8 cellular contexts compared by ENCODE assay signal in genomic region chr20:31515775-31516107, GRCh38. TPM values are rescaled to one million over a fixed set of nuclear protein-coding genes. Genes with fewer than 3 reads are reported as not detected.
DNase-seq lines count a peak whose midpoint lies in the region; ATAC-seq, FAIRE-seq and TF ChIP-seq lines count a peak whose summit lies in the region.

No MANE protein-coding gene starts in this region.

- CTCF ChIA-PET in IMR-90 (lab: Yijun Ruan, JAX) = interaction anchor here (0.9 kb wide), 1 partner anchor 181 kb away, joined by 3 read pairs; no protein-coding TSS in a partner anchor
- CTCF ChIA-PET in naive thymus-derived CD4-positive, alpha-beta T cell (lab: Charles Lee) = interaction anchor here (1.9 kb wide), 1 partner anchor 97 kb away, joined by 6 read pairs; no protein-coding TSS in a partner anchor

- 0 out of 2 replicates have a peak overlapping the region, but pooled peaks have one; percentile 93 for H3K4ac ChIP-seq in IMR-90 (ENCODE audit: low read depth, low read length)

- H2BK15ac ChIP-seq in IMR-90 (ENCODE audit: low read depth, low read length) = no peak overlapping the region

- peak overlapping the region; percentile 91 to 100 (median 96) for H3K4me2 ChIP-seq in BLaER1 treated with 17β-estradiol and CSF1 and Interleukin-3, amounts not matched to agents 10 nM and 100 nM
- H3K4me2 ChIP-seq in IMR-90 (ENCODE audit: low read depth, low read length) = peak overlapping the region; percentile 97

- H4K5ac ChIP-seq in IMR-90 (ENCODE audit: low read depth, low read length) = no peak overlapping the region

- 75% methylated on average over 1 of the region's 3 CpGs; no CpG with 5 or more reads in 1 of the 2 experiments for WGBS in IMR-90 (ENCODE audit: extremely low coverage in 2 of 2, insufficient read length in 1 of 2), 2 experiments

- no peak overlapping the region for H3K18ac ChIP-seq in IMR-90 (ENCODE audit: low read depth, low read length)

- H3K9ac ChIP-seq in BLaER1 treated with 17β-estradiol and CSF1 and Interleukin-3, amounts not matched to agents 10 nM and 100 nM = peak overlapping the region; percentile 86 to 94 (median 90); a peak in 20 of 22 replicates
- H3K9ac ChIP-seq in IMR-90 (ENCODE audit: low read depth, low read length) = peak overlapping the region; percentile 90; the same call in 1 of the 2 replicates

- intact Hi-C loops in IMR-90 (cut with micrococcal nuclease) = no loop called here
- intact Hi-C loops in naive thymus-derived CD4-positive, alpha-beta T cell (cut with micrococcal nuclease) = loop anchor here (2.0 to 10.0 kb wide), 3 partner anchors 89 to 1231 kb away; partner anchors contain the start of genes ID1 (in 2 of the 2) and BCL2L1 (in 1 of the 2)

- H3K14ac ChIP-seq in IMR-90 (replicated peaks; ENCODE audit: low read depth, low read length) = peak overlapping the region; percentile 96; the same call in 1 of the 2 replicates

- ATAC-seq in IMR-90 (ENCODE audit: low read depth) = no peak
- ATAC-seq in naive thymus-derived CD4-positive, alpha-beta T cell = no peak

- H3K27ac ChIP-seq in BLaER1 treated with 17β-estradiol and CSF1 and Interleukin-3, amounts not matched to agents 10 nM and 100 nM = peak overlapping the region; percentile 71 to 91 (median 86); a peak in 20 of 22 replicates
- H3K27ac ChIP-seq in IMR-90 (ENCODE audit: insufficient read depth, low read length) = no peak overlapping the region
- peak overlapping the region; percentile 83 for H3K27ac ChIP-seq in naive thymus-derived CD4-positive, alpha-beta T cell (ENCODE audit: low read depth, low read length)

- H2BK20ac ChIP-seq in IMR-90 (ENCODE audit: low read depth, low read length) = no peak overlapping the region

- peak overlapping the region; percentile 83 to 98 (median 95) for H3K4me3 ChIP-seq in BLaER1 treated with 17β-estradiol and CSF1 and Interleukin-3, amounts not matched to agents 10 nM and 100 nM
- peak overlapping the region; percentile 84 for H3K4me3 ChIP-seq in IMR-90 (ENCODE audit: insufficient read depth, low read depth, low read length)
- peak overlapping the region; percentile 86 for H3K4me3 ChIP-seq in bronchial epithelial cell (ENCODE audit: low read depth, low read length)
- H3K4me3 ChIP-seq in naive thymus-derived CD4-positive, alpha-beta T cell (ENCODE audit: low read length) = peak overlapping the region; percentile 90

- H4K91ac ChIP-seq in IMR-90 (ENCODE audit: insufficient read depth, low read depth, low read length) = no peak overlapping the region

- H2AFZ ChIP-seq in IMR-90 (replicated peaks; ENCODE audit: low read length, poor library complexity) = no peak overlapping the region

- POLR2A ChIA-PET in IMR-90 (lab: Charles Lee; ENCODE audit: unreplicated experiment) = no interaction called here
- POLR2A ChIA-PET in naive thymus-derived CD4-positive, alpha-beta T cell (lab: Charles Lee) = interaction anchor here (1.0 kb wide), 1 partner anchor 31 kb away, joined by 3 read pairs; a partner anchor contains a TSS

- peaks cover 0 to 10% (median 3%) of the 10 kb centered on the region in 5 donors for H3K36me3 Mint-ChIP-seq in naive thymus-derived CD4-positive, alpha-beta T cell
- no peaks in the 10 kb centered on the region for H3K36me3 Mint-ChIP-seq in type B pancreatic cell

- H3K4me3 Mint-ChIP-seq in naive thymus-derived CD4-positive, alpha-beta T cell = no peak overlapping the region
- H3K4me3 Mint-ChIP-seq in type B pancreatic cell = no peak overlapping the region

- TF ChIP-seq RAD21 in IMR-90 (IDR thresholded peaks at IDR 0.05; ENCODE audit: low read length) = no peak

- peaks cover 15 to 56% of the 10 kb centered on the region in 2 experiments for H3K79me1 ChIP-seq in IMR-90 (ENCODE audit: low read depth in 1 of 2, low read length in 2 of 2)

- no peak overlapping the region for H4K8ac ChIP-seq in IMR-90 (ENCODE audit: low read depth in 2 of 2, low read length in 2 of 2)

- in situ Hi-C loops in IMR-90 (cut with MboI; ENCODE audit: low sequenced_read_pairs) (no loop called here), G401 (cut with HindIII; ENCODE audit: low sequenced_read_pairs) (no loop called here)

- no peak for TF ChIP-seq POLR2A in IMR-90 (IDR thresholded peaks at IDR 0.05; ENCODE audit: low read depth, low read length)

- peaks cover 12 to 51% (median 43%) of the 10 kb centered on the region in 11 experiments; a peak in 21 of 22 replicates for H3K36me3 ChIP-seq in BLaER1 treated with 17β-estradiol and CSF1 and Interleukin-3, amounts not matched to agents 10 nM and 100 nM
- H3K36me3 ChIP-seq in IMR-90 (ENCODE audit: control insufficient read depth, insufficient read depth, low read length) (peaks cover 10% of the 10 kb centered on the region), bronchial epithelial cell (ENCODE audit: control insufficient read depth, insufficient read depth, low read length) (peaks cover 4% of the 10 kb centered on the region)
- peaks cover 0 to 19% (median 0%) of the 10 kb centered on the region in 3 experiments for H3K36me3 ChIP-seq in naive thymus-derived CD4-positive, alpha-beta T cell (ENCODE audit: control insufficient read depth in 2 of 3, insufficient read depth in 3 of 3, low read length in 3 of 3)

- H3K9me1 ChIP-seq in IMR-90 (ENCODE audit: insufficient read depth, low read length) = peaks cover 28% of the 10 kb centered on the region

- H2BK5ac ChIP-seq in IMR-90 (ENCODE audit: low read depth, low read length, poor library complexity, severe bottlenecking) = peak overlapping the region; percentile 3

- dilution Hi-C loops in IMR-90 (cut with HindIII; ENCODE audit: low sequenced_read_pairs, unreplicated experiment) = no loop called here

- peaks cover 29 to 56% (median 43%) of the 10 kb centered on the region in 10 experiments for H3K4me1 ChIP-seq in BLaER1 treated with 17β-estradiol and CSF1 and Interleukin-3, amounts not matched to agents 10 nM and 100 nM
- peaks cover 19% of the 10 kb centered on the region for H3K4me1 ChIP-seq in IMR-90 (ENCODE audit: control insufficient read depth, insufficient read depth, low read length)
- peaks cover 26% of the 10 kb centered on the region in 2 donors for H3K4me1 ChIP-seq in naive thymus-derived CD4-positive, alpha-beta T cell (ENCODE audit: control insufficient read depth in 2 of 2, insufficient read depth in 2 of 2, low read length in 2 of 2)

- DNase-seq in IMR-90 (no peak), bronchial epithelial cell (ENCODE audit: low read depth) (no peak), type B pancreatic cell (ENCODE audit: extremely low spot score, unreplicated experiment) (no peak), AG20443 (ENCODE audit: low spot score) (no peak), G401 (ENCODE audit: low spot score) (no peak), NCI-H2107 treated with DMSO at 0.1 percent for 48 hours (lab: John Stamatoyannopoulos, UW; ENCODE audit: unreplicated experiment) (no peak)
- no peak for DNase-seq in naive thymus-derived CD4-positive, alpha-beta T cell

- H2AK5ac ChIP-seq in IMR-90 (ENCODE audit: low read depth, low read length) = peak overlapping the region; percentile 47; the same call in 1 of the 2 replicates

- H3K56ac ChIP-seq in IMR-90 (ENCODE audit: extremely low read depth, insufficient read depth, low read length) = no peak overlapping the region; the same call in 1 of the 2 replicates

- H4K20me1 ChIP-seq in BLaER1 treated with 17β-estradiol and CSF1 and Interleukin-3, amounts not matched to agents 10 nM and 100 nM = peaks cover 18 to 63% (median 57%) of the 10 kb centered on the region in 11 experiments; a peak in 20 of 22 replicates
- H4K20me1 ChIP-seq in IMR-90 (ENCODE audit: insufficient read depth, low read length) = peaks cover 47% of the 10 kb centered on the region

- H3K9me3 Mint-ChIP-seq in naive thymus-derived CD4-positive, alpha-beta T cell = no peaks in the 10 kb centered on the region
- no peaks in the 10 kb centered on the region for H3K9me3 Mint-ChIP-seq in type B pancreatic cell

- H3K27me3 Mint-ChIP-seq in naive thymus-derived CD4-positive, alpha-beta T cell = no peaks in the 10 kb centered on the region
- H3K27me3 Mint-ChIP-seq in type B pancreatic cell = no peaks in the 10 kb centered on the region

- H3K4me1 Mint-ChIP-seq in naive thymus-derived CD4-positive, alpha-beta T cell = peaks cover 13 to 26% (median 19%) of the 10 kb centered on the region in 7 donors
- H3K4me1 Mint-ChIP-seq in type B pancreatic cell (ENCODE audit: unreplicated experiment) = peaks cover 9% of the 10 kb centered on the region

- no peak overlapping the region for H2BK120ac ChIP-seq in IMR-90 (ENCODE audit: low read depth, low read length)

- no peak overlapping the region for H2AK9ac ChIP-seq in IMR-90 (replicated peaks; ENCODE audit: low read depth, low read length, poor library complexity)

- FAIRE-seq in bronchial epithelial cell (lab: Jason Lieb, UNC) = no peak

- no TSS peak for BruUV-seq in IMR-90 (replicated peaks; lab: Mats Ljungman, UMichigan)

- H3K23ac ChIP-seq in IMR-90 (ENCODE audit: low read depth, low read length) = peak overlapping the region; percentile 94; the same call in 1 of the 2 replicates

- no peaks in the 10 kb centered on the region for H3K9me3 ChIP-seq in BLaER1 treated with 17β-estradiol and CSF1 and Interleukin-3, amounts not matched to agents 10 nM and 100 nM (replicated peaks in 1 of 11)
- no peaks in the 10 kb centered on the region for H3K9me3 ChIP-seq in IMR-90 (ENCODE audit: control insufficient read depth, insufficient read depth, low read length)
- no peaks in the 10 kb centered on the region for H3K9me3 ChIP-seq in naive thymus-derived CD4-positive, alpha-beta T cell (ENCODE audit: control insufficient read depth in 2 of 3, low read length in 3 of 3)

- H3K27ac Mint-ChIP-seq in naive thymus-derived CD4-positive, alpha-beta T cell = no peak overlapping the region
- no peak overlapping the region for H3K27ac Mint-ChIP-seq in type B pancreatic cell

- TF ChIP-seq CTCF in IMR-90 (conservative IDR thresholded peaks at IDR 0.05; ENCODE audit: low read depth, low read length) (no peak), bronchial epithelial cell (IDR thresholded peaks at IDR 0.05; ENCODE audit: insufficient read depth, low read length, severe bottlenecking) (no peak), type B pancreatic cell (conservative IDR thresholded peaks at IDR 0.05) (no peak)

- H3K27me3 ChIP-seq in BLaER1 treated with 17β-estradiol and CSF1 and Interleukin-3, amounts not matched to agents 10 nM and 100 nM = no peaks in the 10 kb centered on the region
- H3K27me3 ChIP-seq in IMR-90 (ENCODE audit: control insufficient read depth, insufficient read depth, low read length) (no peaks in the 10 kb centered on the region), bronchial epithelial cell (ENCODE audit: control insufficient read depth, insufficient read depth, low read length) (no peaks in the 10 kb centered on the region)
- no peaks in the 10 kb centered on the region for H3K27me3 ChIP-seq in naive thymus-derived CD4-positive, alpha-beta T cell (ENCODE audit: control insufficient read depth in 2 of 2, insufficient read depth in 2 of 2, low read length in 2 of 2)

RNA-seq across cellular contexts. Expression of gene HM13, which starts 1.5 kb away (rescaled TPM):
- total RNA-seq in IMR-90 (2012; rRNA removed) (46.7 and 53.2 TPM in 2 replicates), bronchial epithelial cell (46.9 and 52.9 TPM in 2 replicates), type B pancreatic cell (ENCODE audit: low replicate concordance) (246 and 281 TPM in 2 replicates)
- 203 and 207 TPM in 2 replicates for polyA plus RNA-seq in IMR-90 (2012; rRNA removed)
- 159 and 176 TPM in 2 replicates for polyA plus RNA-seq in IMR-90 (2012; cell fraction: cytosol; rRNA removed)
- polyA plus RNA-seq in IMR-90 (2012; cell fraction: nucleus; rRNA removed; ENCODE audit: low replicate concordance) = 138 and 153 TPM in 2 replicates
- total RNA-seq in naive thymus-derived CD4-positive, alpha-beta T cell = 100 to 1,000 TPM; 102 to 197 (median 133) TPM
- 100 to 1,000 TPM; 109 to 140 TPM for polyA plus RNA-seq in naive thymus-derived CD4-positive, alpha-beta T cell
- 124 and 138 TPM in 2 replicates for total RNA-seq in G401 (2014; rRNA removed; shearing (Covaris generic))

RNA-seq across cellular contexts. Expression of gene REM1, which starts 40.7 kb away (rescaled TPM):
- total RNA-seq in IMR-90 (2012; rRNA removed) = not detected in 2 replicates
- not detected in 2 replicates for polyA plus RNA-seq in IMR-90 (2012; rRNA removed)
- not detected in 2 replicates for polyA plus RNA-seq in IMR-90 (2012; cell fraction: cytosol; rRNA removed)
- polyA plus RNA-seq in IMR-90 (2012; cell fraction: nucleus; rRNA removed; ENCODE audit: low replicate concordance) = not detected in 2 replicates
- total RNA-seq in bronchial epithelial cell = not detected in 2 replicates
- not detected for total RNA-seq in naive thymus-derived CD4-positive, alpha-beta T cell
- not detected for polyA plus RNA-seq in naive thymus-derived CD4-positive, alpha-beta T cell
- not detected in 2 replicates for total RNA-seq in type B pancreatic cell (ENCODE audit: low replicate concordance)
- not detected in 2 replicates for total RNA-seq in G401 (2014; rRNA removed; shearing (Covaris generic))

RNA-seq across cellular contexts. Expression of gene DEFB124, which starts 40.8 kb away (rescaled TPM):
- not detected in 2 replicates for total RNA-seq in IMR-90 (2012; rRNA removed)
- polyA plus RNA-seq in IMR-90 (2012; rRNA removed) = not detected in 2 replicates
- not detected in 2 replicates for polyA plus RNA-seq in IMR-90 (2012; cell fraction: cytosol; rRNA removed)
- not detected in 2 replicates for polyA plus RNA-seq in IMR-90 (2012; cell fraction: nucleus; rRNA removed; ENCODE audit: low replicate concordance)
- total RNA-seq in bronchial epithelial cell = not detected in 2 replicates
- not detected for total RNA-seq in naive thymus-derived CD4-positive, alpha-beta T cell
- not detected for polyA plus RNA-seq in naive thymus-derived CD4-positive, alpha-beta T cell
- total RNA-seq in type B pancreatic cell (ENCODE audit: low replicate concordance) = not detected in 2 replicates
- not detected in 2 replicates for total RNA-seq in G401 (2014; rRNA removed; shearing (Covaris generic))
